Comparison of ENCODE assay signal across 25 cellular contexts in the genomic region with DNA sequence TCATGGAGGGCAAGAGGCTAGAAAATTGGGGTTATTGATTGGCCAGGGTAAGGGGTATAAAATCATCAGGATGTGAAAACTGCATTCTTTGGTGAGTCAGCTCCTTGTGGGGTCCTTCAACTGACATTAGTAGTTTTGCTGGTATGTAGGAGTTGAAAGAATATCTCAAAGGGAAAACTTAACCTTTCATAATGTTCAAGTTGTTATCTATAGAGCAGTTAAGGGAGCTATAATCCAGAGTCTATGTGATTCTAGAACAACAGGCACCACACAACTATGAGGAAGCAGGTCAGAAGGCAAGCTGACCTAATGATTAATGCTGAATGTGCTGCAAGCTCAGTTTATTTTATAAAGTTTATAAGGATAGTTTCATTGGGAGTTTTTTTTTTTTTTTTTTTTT. TPM values are rescaled to one million over a fixed set of nuclear protein-coding genes. Genes with fewer than 3 reads are reported as not detected.
A peak's percentile ranks its signal among the peaks of the same experiment; 100 is the strongest.
DNase-seq lines count a peak whose midpoint lies in the region; ATAC-seq, FAIRE-seq and TF ChIP-seq lines count a peak whose summit lies in the region.
"Had no signal": no experiment of that assay in that cellular context is flagged by ENCODE, and none has a peak within 500 bp of the region (broad histone marks: within the 10 kb centered on the region; RNA-seq: fewer than 3 reads in every experiment).

No MANE protein-coding gene starts in this region.

- intact Hi-C loops in mucosa of descending colon (cut with DNase I, micrococcal nuclease), result no loop called here
- intact Hi-C loops in activated naive CD4-positive, alpha-beta T cell treated with anti-CD3 and anti-CD28 coated beads for 36 hours (cut with micrococcal nuclease), result no loop called here

- H3K9me3 Mint-ChIP-seq in activated naive CD4-positive, alpha-beta T cell treated with anti-CD3 and anti-CD28 coated beads for 36 hours, result no peaks in the 10 kb centered on the region
- H3K9me3 Mint-ChIP-seq in type B pancreatic cell, result peaks cover 5% of the 10 kb centered on the region
- H3K9me3 Mint-ChIP-seq in osteocyte (ENCODE audit: unreplicated experiment), result no peaks in the 10 kb centered on the region
- H3K9me3 Mint-ChIP-seq: activated naive CD4-positive, alpha-beta T cell treated with anti-CD3 and anti-CD28 coated beads, Interleukin-2, amount 50 U/mL, for 24 hours; stimulated activated effector memory CD8-positive, alpha-beta T cell treated with anti-CD3 and anti-CD28 coated beads, Interleukin-12 subunit alpha, Interleukin-12 subunit beta, amount 100 ng/mL, for 72 hours had no signal

- peaks cover 30% of the 10 kb centered on the region for H3K27me3 Mint-ChIP-seq in activated naive CD4-positive, alpha-beta T cell treated with anti-CD3 and anti-CD28 coated beads for 36 hours (ENCODE audit: low read depth)
- H3K27me3 Mint-ChIP-seq in type B pancreatic cell, result peaks cover 3% of the 10 kb centered on the region
- H3K27me3 Mint-ChIP-seq in osteocyte (ENCODE audit: unreplicated experiment), result no peaks in the 10 kb centered on the region

- no peak overlapping the region for H3K27ac Mint-ChIP-seq in activated naive CD4-positive, alpha-beta T cell treated with anti-CD3 and anti-CD28 coated beads for 36 hours
- H3K27ac Mint-ChIP-seq in type B pancreatic cell (no peak overlapping the region), osteocyte (ENCODE audit: unreplicated experiment) (no peak overlapping the region)
- H3K27ac Mint-ChIP-seq: activated naive CD4-positive, alpha-beta T cell treated with anti-CD3 and anti-CD28 coated beads, Interleukin-2, amount 50 U/mL, for 24 hours; CD8-positive, alpha-beta memory T cell; stimulated activated effector memory CD8-positive, alpha-beta T cell treated with anti-CD3 and anti-CD28 coated beads, Interleukin-12 subunit alpha, Interleukin-12 subunit beta, amount 100 ng/mL, for 72 hours had no signal

- no peaks in the 10 kb centered on the region for H3K36me3 Mint-ChIP-seq in activated naive CD4-positive, alpha-beta T cell treated with anti-CD3 and anti-CD28 coated beads for 36 hours (ENCODE audit: low read depth)
- H3K36me3 Mint-ChIP-seq in type B pancreatic cell (no peaks in the 10 kb centered on the region), osteocyte (ENCODE audit: unreplicated experiment) (peaks cover 2% of the 10 kb centered on the region)
- H3K36me3 Mint-ChIP-seq: activated naive CD4-positive, alpha-beta T cell treated with anti-CD3 and anti-CD28 coated beads, Interleukin-2, amount 50 U/mL, for 24 hours; CD8-positive, alpha-beta memory T cell; stimulated activated effector memory CD8-positive, alpha-beta T cell treated with anti-CD3 and anti-CD28 coated beads, Interleukin-12 subunit alpha, Interleukin-12 subunit beta, amount 100 ng/mL, for 72 hours had no signal

- no peaks in the 10 kb centered on the region for H3K36me3 ChIP-seq in mucosa of descending colon (ENCODE audit: low read depth)
- H3K36me3 ChIP-seq: gastroesophageal sphincter had no signal

- no peaks in the 10 kb centered on the region for H3K4me1 ChIP-seq in mucosa of descending colon (ENCODE audit: low read depth)
- H3K4me1 ChIP-seq: body of pancreas, gastroesophageal sphincter had no signal

- H3K4me1 Mint-ChIP-seq in activated naive CD4-positive, alpha-beta T cell treated with anti-CD3 and anti-CD28 coated beads for 36 hours (ENCODE audit: low read depth), result no peaks in the 10 kb centered on the region
- H3K4me1 Mint-ChIP-seq in type B pancreatic cell (ENCODE audit: unreplicated experiment) (no peaks in the 10 kb centered on the region), osteocyte (ENCODE audit: unreplicated experiment) (peaks cover 6% of the 10 kb centered on the region)
- H3K4me1 Mint-ChIP-seq: activated naive CD4-positive, alpha-beta T cell treated with anti-CD3 and anti-CD28 coated beads, Interleukin-2, amount 50 U/mL, for 24 hours; CD8-positive, alpha-beta memory T cell; stimulated activated effector memory CD8-positive, alpha-beta T cell treated with anti-CD3 and anti-CD28 coated beads, Interleukin-12 subunit alpha, Interleukin-12 subunit beta, amount 100 ng/mL, for 72 hours had no signal

- H3K4me3 ChIP-seq in epithelial cell of esophagus (ENCODE audit: low read length) (no peak overlapping the region), mucosa of descending colon (no peak overlapping the region)
- H3K4me3 ChIP-seq: body of pancreas, coronary artery, gastroesophageal sphincter had no signal

- CTCF ChIA-PET in activated naive CD4-positive, alpha-beta T cell treated with anti-CD3 and anti-CD28 coated beads for 36 hours (lab: Charles Lee), result interaction anchor here (0.7 to 1.3 kb wide), 2 partner anchors 143 to 332 kb away, joined by 3 read pairs; no protein-coding TSS in a partner anchor

- ATAC-seq in mucosa of descending colon, result peak; percentile 74
- ATAC-seq: body of pancreas; gastroesophageal sphincter; stimulated activated effector memory CD8-positive, alpha-beta T cell treated with anti-CD3 and anti-CD28 coated beads, Interleukin-12 subunit alpha, Interleukin-12 subunit beta, amount 100 ng/mL, for 72 hours had no signal

- DNase-seq in Daoy (ENCODE audit: low read depth) (peak; percentile 65), NCI-H226 (peak; percentile 90), epithelial cell of esophagus (ENCODE audit: low read depth) (peak; percentile 17), mucosa of descending colon (no peak), type B pancreatic cell (ENCODE audit: extremely low spot score, unreplicated experiment) (no peak), urothelium cell line (ENCODE audit: low spot score) (no peak), osteocyte (ENCODE audit: extremely low spot score, unreplicated experiment) (no peak)
- no peak for DNase-seq in activated naive CD4-positive, alpha-beta T cell treated with anti-CD3 and anti-CD28 coated beads for 36 hours
- DNase-seq: activated CD8-positive, alpha-beta memory T cell treated with anti-CD3 and anti-CD28 coated beads for 24 hours; activated T-cell treated with anti-CD3 and anti-CD28 coated beads, Interleukin-2, amount 50 U/mL, for 48 hours; body of pancreas; CD8-positive, alpha-beta memory T cell; DMS79 treated with DMSO at 0.1 percent for 48 hours; GOT3; NCI-H1417 treated with DMSO at 0.1 percent for 48 hours; NCI-H526 treated with DMSO at 0.1 percent for 48 hours; SIG-M5; stimulated activated CD4-positive, alpha-beta T cell treated with anti-CD3 and anti-CD28 coated beads, Interleukin-15, amount 100 ng/mL, for 24 hours had no signal

- H3K9me3 ChIP-seq in mucosa of descending colon, result no peaks in the 10 kb centered on the region
- H3K9me3 ChIP-seq: body of pancreas, gastroesophageal sphincter had no signal

- H3K4me3 Mint-ChIP-seq in activated naive CD4-positive, alpha-beta T cell treated with anti-CD3 and anti-CD28 coated beads for 36 hours, result no peak overlapping the region
- H3K4me3 Mint-ChIP-seq in type B pancreatic cell, result no peak overlapping the region
- H3K4me3 Mint-ChIP-seq in osteocyte (ENCODE audit: unreplicated experiment), result no peak overlapping the region
- H3K4me3 Mint-ChIP-seq: activated naive CD4-positive, alpha-beta T cell treated with anti-CD3 and anti-CD28 coated beads, Interleukin-2, amount 50 U/mL, for 24 hours; CD8-positive, alpha-beta memory T cell; stimulated activated effector memory CD8-positive, alpha-beta T cell treated with anti-CD3 and anti-CD28 coated beads, Interleukin-12 subunit alpha, Interleukin-12 subunit beta, amount 100 ng/mL, for 72 hours had no signal

- no peak for TF ChIP-seq CTCF in epithelial cell of esophagus (IDR thresholded peaks at IDR 0.05; ENCODE audit: insufficient read depth, low read depth, low read length, missing control alignments)
- TF ChIP-seq CTCF in mucosa of descending colon (IDR thresholded peaks at IDR 0.05), result no peak
- no peak for TF ChIP-seq CTCF in type B pancreatic cell (conservative IDR thresholded peaks at IDR 0.05)
- TF ChIP-seq CTCF in osteocyte (IDR thresholded peaks at IDR 0.05), result no peak

- no peak for FAIRE-seq in urothelium cell line (lab: Jason Lieb, UNC)

RNA-seq across cellular contexts. Expression of a gene that starts 13.7 kb away (rescaled TPM):
- total RNA-seq in Daoy (2014; rRNA removed; shearing (Covaris generic)), result not detected in 2 replicates
- total RNA-seq in mucosa of descending colon (not detected), type B pancreatic cell (ENCODE audit: low replicate concordance) (not detected in 2 replicates), osteocyte (not detected in 2 replicates)
- total RNA-seq in activated naive CD4-positive, alpha-beta T cell treated with anti-CD3 and anti-CD28 coated beads for 36 hours, result not detected
- total RNA-seq: body of pancreas; CD8-positive, alpha-beta memory T cell; gastroesophageal sphincter; OCI-LY7; T-helper 2 cell treated with Interferon-gamma antibody and Interleukin-4, amounts not matched to agents 100 ng/mL and 5 ng/mL, for 36 hours; temporal lobe had no signal

Comparison
In these comparisons a context has a peak if more than half of its experiments do, and no peak if none do; other contexts are left out.
1. DNase-seq: peak in Daoy (single experiment), NCI-H226 (single experiment) and epithelial cell of esophagus (single experiment); none in mucosa of descending colon (0 of 3), activated naive CD4-positive, alpha-beta T cell treated with anti-CD3 and anti-CD28 coated beads for 36 hours (single experiment), type B pancreatic cell (single experiment), urothelium cell line (single experiment) and osteocyte (single experiment).